ENCODE assay signal across 8 cellular contexts in genomic region chr16:3157229-3158013, GRCh38. TPM values are rescaled to one million over a fixed set of nuclear protein-coding genes. Genes with fewer than 3 reads are reported as not detected.
DNase-seq lines count a peak whose midpoint lies in the region; ATAC-seq, FAIRE-seq and TF ChIP-seq lines count a peak whose summit lies in the region.

No MANE protein-coding gene starts in this region.

- peak; percentile 64 for FAIRE-seq in HepG2 (lab: Jason Lieb, UNC)

- TF ChIP-seq CTCF in WTC11 (IDR thresholded peaks at IDR 0.05) (no peak), HepG2 (CRISPR knock-in tag; IDR thresholded peaks at IDR 0.05) (no peak)

- peak; percentile 66 for ATAC-seq in WTC11
- ATAC-seq in HepG2: peak; percentile 50
- ATAC-seq in GM21381 (IDR thresholded peaks at IDR 0.05; ENCODE audit: unreplicated experiment): no peak

- H3K27ac ChIP-seq in HepG2 (ENCODE audit: extremely low read length, insufficient read depth, low read length): peak overlapping the region; percentile 63

- DNase-seq in NCI-H2196 (lab: John Stamatoyannopoulos, UW; ENCODE audit: unreplicated experiment) (peak; percentile 58), NCI-H2196 treated with DMSO at 0.1 percent for 48 hours (lab: John Stamatoyannopoulos, UW; ENCODE audit: unreplicated experiment) (no peak), NCI-H2171 treated with DMSO at 0.1 percent for 48 hours (lab: John Stamatoyannopoulos, UW) (peak; percentile 90), WTC11 (ENCODE audit: low spot score) (peak; percentile 90), dermis blood vessel endothelial cell (peak; percentile 85), HepG2 (ENCODE audit: low spot score) (peak; percentile 89)
- peak; percentile 50 for DNase-seq in stimulated activated CD4-positive, alpha-beta T cell treated with anti-CD3 and anti-CD28 coated beads, Interleukin-4, amount 100 ng/mL, for 24 hours

- TSS peak; percentile 93 for BruUV-seq in HepG2 (replicated peaks; lab: Mats Ljungman, UMichigan)

- H3K9ac ChIP-seq in HepG2 (ENCODE audit: insufficient read depth, low read depth, low read length): peak overlapping the region; percentile 78

- TF ChIP-seq RAD21 in HepG2 (CRISPR knock-in tag; IDR thresholded peaks at IDR 0.05): no peak

- no peaks in the 10 kb centered on the region; a peak in 1 of 5 replicates for H3K27me3 ChIP-seq in HepG2 (ENCODE audit: control insufficient read depth in 1 of 2, insufficient read depth in 2 of 2, low read length in 2 of 2)

- in situ Hi-C loops in HepG2 (cut with HindIII; ENCODE audit: extremely low pct_ligation_motif_present, low pct_unique_long_range_greater_than_20kb): no loop called here

- TF ChIP-seq EP300 in HepG2 (IDR thresholded peaks at IDR 0.05; ENCODE audit: low read depth in 2 of 2, low read length in 2 of 2) (0 out of 4 replicates have a peak, but pooled peaks of 1 of the 2 experiments have one; percentile 5), HepG2 (CRISPR knock-in tag; IDR thresholded peaks at IDR 0.05; ENCODE audit: borderline replicate concordance) (no peak)

- no peaks in the 10 kb centered on the region for H3K36me3 Mint-ChIP-seq in WTC11

- peak overlapping the region; percentile 91 for H3K4me3 Mint-ChIP-seq in WTC11

- intact Hi-C loops in HepG2 (cut with micrococcal nuclease; ENCODE audit: unreplicated experiment): no loop called here

- H3K79me2 ChIP-seq in HepG2 (ENCODE audit: insufficient read depth, low read length): no peaks in the 10 kb centered on the region

- H3K4me2 ChIP-seq in HepG2 (ENCODE audit: low read depth, low read length): peak overlapping the region; percentile 94

- H3K4me1 Mint-ChIP-seq in WTC11: peaks cover 6% of the 10 kb centered on the region

- peaks cover 35% of the 10 kb centered on the region for H3K27me3 Mint-ChIP-seq in WTC11 (ENCODE audit: low read depth)

- under 1% methylated on average over 52 of the region's 58 CpGs for WGBS in HepG2 (ENCODE audit: low lambda C conversion rate)

- peak overlapping the region; percentile 68 to 87 (median 81) for H3K4me3 ChIP-seq in HepG2 (replicated peaks in 1 of 3; ENCODE audit: insufficient read depth in 1 of 3, low read depth in 2 of 3, low read length in 3 of 3)

- peaks cover 35% of the 10 kb centered on the region for H3K4me1 ChIP-seq in HepG2 (ENCODE audit: insufficient read depth, low read length)

- no peaks in the 10 kb centered on the region for H4K20me1 ChIP-seq in HepG2 (ENCODE audit: insufficient read depth, low read length)

- H3K36me3 ChIP-seq in HepG2 (replicated peaks in 1 of 2; ENCODE audit: control insufficient read depth in 1 of 2, insufficient read depth in 2 of 2, low read length in 2 of 2): no peaks in the 10 kb centered on the region

- H3K27ac Mint-ChIP-seq in WTC11: peak overlapping the region; percentile 80

- no peaks in the 10 kb centered on the region for H3K9me3 ChIP-seq in HepG2 (ENCODE audit: low read length)

- CTCF ChIA-PET in WTC11 (lab: Charles Lee) (interaction anchor here (0.6 to 6.2 kb wide), 10 partner anchors 6 to 154 kb away, joined by 3 to 95 read pairs (median 5); partner anchors contain the start of gene ZNF213), HepG2 (lab: Yijun Ruan, JAX; ENCODE audit: low intra/inter-chr PET ratio, low total read pairs) (no interaction called here)

- peak overlapping the region; percentile 37 for H2AFZ ChIP-seq in HepG2 (ENCODE audit: low read length)

- TF ChIP-seq POLR2A in HepG2 (IDR thresholded peaks at IDR 0.05; ENCODE audit: insufficient read depth in 1 of 2, low read depth in 2 of 2, low read length in 2 of 2): no peak

- POLR2A ChIA-PET in WTC11 (lab: Charles Lee) (interaction anchor here (1.0 to 3.4 kb wide), 6 partner anchors 7 to 129 kb away, joined by 3 to 41 read pairs (median 8); partner anchors contain the start of gene ZSCAN10), HepG2 (lab: Yijun Ruan, JAX) (interaction anchor here (0.9 to 5.1 kb wide), 10 partner anchors 9 to 125 kb away, joined by 3 to 51 read pairs (median 7); partner anchors contain the start of gene ZNF213)

- H3K9me3 Mint-ChIP-seq in WTC11: no peaks in the 10 kb centered on the region

RNA-seq across cellular contexts. Expression of gene ZNF213, which starts 22.6 kb away (rescaled TPM):
- total RNA-seq in WTC11 (2021): 8.9 to 11.6 TPM (median 10.3 TPM) in 3 replicates
- total RNA-seq in dermis blood vessel endothelial cell: 6.6 and 14.6 TPM in 2 replicates
- 0.97 and 1.2 TPM in 2 replicates for total RNA-seq in HepG2 (2016; rRNA removed; fragmentation: Illumina TruSeq; extraction: Trizol)
- 0.51 and 0.71 TPM in 2 replicates for total RNA-seq in HepG2 (2016; cell fraction: cytosol; rRNA removed; fragmentation: Illumina TruSeq; extraction: Trizol; ENCODE audit: low read depth)
- 0.78 and 0.92 TPM in 2 replicates for total RNA-seq in HepG2 (2016; cell fraction: insoluble cytoplasmic fraction; rRNA removed; fragmentation: Illumina TruSeq; extraction: Trizol)
- 1.7 and 2.6 TPM in 2 replicates for total RNA-seq in HepG2 (2016; cell fraction: membrane; rRNA removed; fragmentation: Illumina TruSeq; extraction: Trizol)
- total RNA-seq in HepG2 (2016; cell fraction: nucleus; rRNA removed; fragmentation: Illumina TruSeq; extraction: Trizol): 0.78 and 1.0 TPM in 2 replicates
- 0.59 and 0.77 TPM in 2 replicates for polyA plus RNA-seq in HepG2 (2011; rRNA removed)
- polyA plus RNA-seq in HepG2 (2011; cell fraction: cytosol; rRNA removed): 0.38 and 0.42 TPM in 2 replicates
- 1.5 and 1.7 TPM in 2 replicates for polyA plus RNA-seq in HepG2 (2011; cell fraction: nucleus; rRNA removed)
- polyA plus RNA-seq in HepG2 (2012): 2.8 and 3.3 TPM in 2 replicates
- polyA plus RNA-seq in HepG2 (2016; cell fraction: cytosol; fragmentation: Illumina TruSeq; extraction: Trizol; ENCODE audit: low read depth): 1.4 and 1.9 TPM in 2 replicates
- polyA plus RNA-seq in HepG2 (2016; cell fraction: insoluble cytoplasmic fraction; fragmentation: Illumina TruSeq; extraction: Trizol; ENCODE audit: low read depth): 2.2 and 3.9 TPM in 2 replicates
- polyA plus RNA-seq in HepG2 (2016; cell fraction: membrane; fragmentation: Illumina TruSeq; extraction: Trizol; ENCODE audit: low read depth): 3.0 and 3.5 TPM in 2 replicates
- polyA plus RNA-seq in HepG2 (2016; cell fraction: nucleus; fragmentation: Illumina TruSeq; extraction: Trizol; ENCODE audit: insufficient read depth, low read depth): 2.6 and 3.8 TPM in 2 replicates
- 1.5 and 2.3 TPM in 2 replicates for polyA minus RNA-seq in HepG2 (2011; rRNA and poly(A)+ RNA removed; ENCODE audit: low replicate concordance)
- polyA minus RNA-seq in HepG2 (2011; cell fraction: cytosol; rRNA and poly(A)+ RNA removed): 2.1 and 2.5 TPM in 2 replicates
- polyA minus RNA-seq in HepG2 (2011; cell fraction: nucleus; rRNA and poly(A)+ RNA removed): 0.26 and 0.50 TPM in 2 replicates

RNA-seq across cellular contexts. Expression of gene OR1F1, which starts 30.6 kb away (rescaled TPM):
- total RNA-seq in WTC11 (2021): 0.27 to 0.46 TPM (median 0.44 TPM) in 3 replicates
- not detected in 2 replicates for total RNA-seq in dermis blood vessel endothelial cell
- not detected in 2 replicates for total RNA-seq in HepG2 (2016; rRNA removed; fragmentation: Illumina TruSeq; extraction: Trizol)
- total RNA-seq in HepG2 (2016; cell fraction: cytosol; rRNA removed; fragmentation: Illumina TruSeq; extraction: Trizol; ENCODE audit: low read depth): not detected in 2 replicates
- 0.15 TPM in 1 of 2 replicates, not detected in the other for total RNA-seq in HepG2 (2016; cell fraction: insoluble cytoplasmic fraction; rRNA removed; fragmentation: Illumina TruSeq; extraction: Trizol)
- total RNA-seq in HepG2 (2016; cell fraction: membrane; rRNA removed; fragmentation: Illumina TruSeq; extraction: Trizol): not detected in 2 replicates
- not detected in 2 replicates for total RNA-seq in HepG2 (2016; cell fraction: nucleus; rRNA removed; fragmentation: Illumina TruSeq; extraction: Trizol)
- polyA plus RNA-seq in HepG2 (2011; rRNA removed): 0.90 and 0.97 TPM in 2 replicates
- 0.94 and 1.1 TPM in 2 replicates for polyA plus RNA-seq in HepG2 (2011; cell fraction: cytosol; rRNA removed)
- polyA plus RNA-seq in HepG2 (2011; cell fraction: nucleus; rRNA removed): 0.88 and 1.3 TPM in 2 replicates
- 0.25 and 0.40 TPM in 2 replicates for polyA plus RNA-seq in HepG2 (2012)
- not detected in 2 replicates for polyA plus RNA-seq in HepG2 (2016; cell fraction: cytosol; fragmentation: Illumina TruSeq; extraction: Trizol; ENCODE audit: low read depth)
- not detected in 2 replicates for polyA plus RNA-seq in HepG2 (2016; cell fraction: insoluble cytoplasmic fraction; fragmentation: Illumina TruSeq; extraction: Trizol; ENCODE audit: low read depth)
- polyA plus RNA-seq in HepG2 (2016; cell fraction: membrane; fragmentation: Illumina TruSeq; extraction: Trizol; ENCODE audit: low read depth): not detected in 2 replicates
- polyA plus RNA-seq in HepG2 (2016; cell fraction: nucleus; fragmentation: Illumina TruSeq; extraction: Trizol; ENCODE audit: insufficient read depth, low read depth): 0.53 TPM in 1 of 2 replicates, not detected in the other
- polyA minus RNA-seq in HepG2 (2011; rRNA and poly(A)+ RNA removed; ENCODE audit: low replicate concordance): 4.7 and 5.0 TPM in 2 replicates
- polyA minus RNA-seq in HepG2 (2011; cell fraction: cytosol; rRNA and poly(A)+ RNA removed): 0.69 TPM in 1 of 2 replicates, not detected in the other
- polyA minus RNA-seq in HepG2 (2011; cell fraction: nucleus; rRNA and poly(A)+ RNA removed): 0.64 TPM in 1 of 2 replicates, not detected in the other

RNA-seq across cellular contexts. Expression of gene ZNF205, which starts 45.0 kb away (rescaled TPM):
- total RNA-seq in WTC11 (2021): 17.7 to 22.7 TPM (median 21.3 TPM) in 3 replicates
- 26.2 and 30.2 TPM in 2 replicates for total RNA-seq in dermis blood vessel endothelial cell
- 6.7 and 10.2 TPM in 2 replicates for total RNA-seq in HepG2 (2016; rRNA removed; fragmentation: Illumina TruSeq; extraction: Trizol)
- 5.8 and 5.9 TPM in 2 replicates for total RNA-seq in HepG2 (2016; cell fraction: cytosol; rRNA removed; fragmentation: Illumina TruSeq; extraction: Trizol; ENCODE audit: low read depth)
- total RNA-seq in HepG2 (2016; cell fraction: insoluble cytoplasmic fraction; rRNA removed; fragmentation: Illumina TruSeq; extraction: Trizol): 6.7 and 10.6 TPM in 2 replicates
- total RNA-seq in HepG2 (2016; cell fraction: membrane; rRNA removed; fragmentation: Illumina TruSeq; extraction: Trizol): 12.3 and 12.5 TPM in 2 replicates
- total RNA-seq in HepG2 (2016; cell fraction: nucleus; rRNA removed; fragmentation: Illumina TruSeq; extraction: Trizol): 5.2 and 5.8 TPM in 2 replicates
- 5.8 and 6.5 TPM in 2 replicates for polyA plus RNA-seq in HepG2 (2011; rRNA removed)
- polyA plus RNA-seq in HepG2 (2011; cell fraction: cytosol; rRNA removed): 5.0 and 9.9 TPM in 2 replicates
- polyA plus RNA-seq in HepG2 (2011; cell fraction: nucleus; rRNA removed): 22.3 and 26.1 TPM in 2 replicates
- polyA plus RNA-seq in HepG2 (2012): 4.5 and 5.5 TPM in 2 replicates
- polyA plus RNA-seq in HepG2 (2016; cell fraction: cytosol; fragmentation: Illumina TruSeq; extraction: Trizol; ENCODE audit: low read depth): 6.1 and 6.3 TPM in 2 replicates
- 7.6 and 8.3 TPM in 2 replicates for polyA plus RNA-seq in HepG2 (2016; cell fraction: insoluble cytoplasmic fraction; fragmentation: Illumina TruSeq; extraction: Trizol; ENCODE audit: low read depth)
- polyA plus RNA-seq in HepG2 (2016; cell fraction: membrane; fragmentation: Illumina TruSeq; extraction: Trizol; ENCODE audit: low read depth): 8.5 and 10.4 TPM in 2 replicates
- 13.2 and 13.4 TPM in 2 replicates for polyA plus RNA-seq in HepG2 (2016; cell fraction: nucleus; fragmentation: Illumina TruSeq; extraction: Trizol; ENCODE audit: insufficient read depth, low read depth)
- polyA minus RNA-seq in HepG2 (2011; rRNA and poly(A)+ RNA removed; ENCODE audit: low replicate concordance): 4.4 and 7.4 TPM in 2 replicates
- polyA minus RNA-seq in HepG2 (2011; cell fraction: cytosol; rRNA and poly(A)+ RNA removed): 2.8 and 3.6 TPM in 2 replicates
- 1.4 and 2.7 TPM in 2 replicates for polyA minus RNA-seq in HepG2 (2011; cell fraction: nucleus; rRNA and poly(A)+ RNA removed)

RNA-seq across cellular contexts. Expression of gene ZSCAN10, which starts 58.3 kb away (rescaled TPM):
- 263 to 286 TPM (median 271 TPM) in 3 replicates for total RNA-seq in WTC11 (2021)
- not detected in 2 replicates for total RNA-seq in dermis blood vessel endothelial cell
- not detected in 2 replicates for total RNA-seq in HepG2 (2016; rRNA removed; fragmentation: Illumina TruSeq; extraction: Trizol)
- not detected in 2 replicates for total RNA-seq in HepG2 (2016; cell fraction: cytosol; rRNA removed; fragmentation: Illumina TruSeq; extraction: Trizol; ENCODE audit: low read depth)
- 0.06 TPM in 1 of 2 replicates, not detected in the other for total RNA-seq in HepG2 (2016; cell fraction: insoluble cytoplasmic fraction; rRNA removed; fragmentation: Illumina TruSeq; extraction: Trizol)
- not detected in 2 replicates for total RNA-seq in HepG2 (2016; cell fraction: membrane; rRNA removed; fragmentation: Illumina TruSeq; extraction: Trizol)
- total RNA-seq in HepG2 (2016; cell fraction: nucleus; rRNA removed; fragmentation: Illumina TruSeq; extraction: Trizol): 0.16 TPM in 1 of 2 replicates, not detected in the other
- polyA plus RNA-seq in HepG2 (2011; rRNA removed): not detected in 2 replicates
- polyA plus RNA-seq in HepG2 (2011; cell fraction: cytosol; rRNA removed): 0.04 TPM in 1 of 2 replicates, not detected in the other
- 0.31 and 0.82 TPM in 2 replicates for polyA plus RNA-seq in HepG2 (2011; cell fraction: nucleus; rRNA removed)
- 0.11 and 0.17 TPM in 2 replicates for polyA plus RNA-seq in HepG2 (2012)
- not detected in 2 replicates for polyA plus RNA-seq in HepG2 (2016; cell fraction: cytosol; fragmentation: Illumina TruSeq; extraction: Trizol; ENCODE audit: low read depth)
- polyA plus RNA-seq in HepG2 (2016; cell fraction: insoluble cytoplasmic fraction; fragmentation: Illumina TruSeq; extraction: Trizol; ENCODE audit: low read depth): 0.16 TPM in 1 of 2 replicates, not detected in the other
- not detected in 2 replicates for polyA plus RNA-seq in HepG2 (2016; cell fraction: membrane; fragmentation: Illumina TruSeq; extraction: Trizol; ENCODE audit: low read depth)
- polyA plus RNA-seq in HepG2 (2016; cell fraction: nucleus; fragmentation: Illumina TruSeq; extraction: Trizol; ENCODE audit: insufficient read depth, low read depth): not detected in 2 replicates
- not detected in 2 replicates for polyA minus RNA-seq in HepG2 (2011; rRNA and poly(A)+ RNA removed; ENCODE audit: low replicate concordance)
- not detected in 2 replicates for polyA minus RNA-seq in HepG2 (2011; cell fraction: cytosol; rRNA and poly(A)+ RNA removed)
- not detected in 2 replicates for polyA minus RNA-seq in HepG2 (2011; cell fraction: nucleus; rRNA and poly(A)+ RNA removed)
